ENCODE assay signal across 9 cellular contexts in genomic region chr5:88836195-88836838, GRCh38. TPM values are rescaled to one million over a fixed set of nuclear protein-coding genes. Genes with fewer than 3 reads are reported as not detected.
DNase-seq lines count a peak whose midpoint lies in the region; ATAC-seq and TF ChIP-seq lines count a peak whose summit lies in the region.
"Had no signal": no experiment of that assay in that cellular context is flagged by ENCODE, and none has a peak within 500 bp of the region (broad histone marks: within the 10 kb centered on the region; RNA-seq: fewer than 3 reads in every experiment).

No MANE protein-coding gene starts in this region.

- peak overlapping the region; percentile 86 for H3K27ac ChIP-seq in Panc1 (ENCODE audit: low read length)
- H3K27ac ChIP-seq in muscle layer of duodenum (ENCODE audit: low read length): peak overlapping the region; percentile 63

- DNase-seq in AG08396 (ENCODE audit: low spot score): peak; percentile 9
- DNase-seq in Panc1 (ENCODE audit: low read depth, low spot score): no peak
- DNase-seq in fibroblast of mammary gland (ENCODE audit: low read depth): peak; percentile 12
- DNase-seq in activated T-cell treated with anti-CD3 and anti-CD28 coated beads for 4 hours: no peak
- DNase-seq in NCI-H526 (lab: John Stamatoyannopoulos, UW): no peak
- DNase-seq: NCI-H774 had no signal

- CTCF ChIA-PET in Panc1 (lab: Charles Lee): interaction anchor here (0.6 kb wide), 1 partner anchor 894 kb away, joined by 3 read pairs; no protein-coding TSS in a partner anchor

- POLR2A ChIA-PET in Panc1 (lab: Charles Lee): interaction anchor here (0.6 kb wide), 1 partner anchor 1166 kb away, joined by 7 read pairs; no protein-coding TSS in a partner anchor

- peaks cover 19% of the 10 kb centered on the region; the same call in 1 of the 2 replicates for H3K4me1 ChIP-seq in Panc1 (ENCODE audit: control insufficient read depth, insufficient read depth, low read length)
- peaks cover 0 to 18% of the 10 kb centered on the region in 2 donors for H3K4me1 ChIP-seq in muscle layer of duodenum (ENCODE audit: control insufficient read depth in 1 of 2, insufficient read depth in 2 of 2, low read length in 2 of 2)

- H3K9me3 ChIP-seq in Panc1 (ENCODE audit: control insufficient read depth, insufficient read depth, low read depth, low read length) (no peaks in the 10 kb centered on the region), muscle layer of duodenum (ENCODE audit: control insufficient read depth in 1 of 2, low read length in 2 of 2) (no peaks in the 10 kb centered on the region)

- H3K4me3 ChIP-seq in Panc1 (ENCODE audit: low read depth in 2 of 2, low read length in 2 of 2) (peak overlapping the region; percentile 20 to 43), fibroblast of mammary gland (ENCODE audit: control insufficient read depth, low read depth, low read length) (no peak overlapping the region), muscle layer of duodenum (ENCODE audit: low read depth in 1 of 2, low read length in 2 of 2) (peak overlapping the region; percentile 19 to 48)

- intact Hi-C loops in Panc1 (cut with micrococcal nuclease; ENCODE audit: unreplicated experiment): no loop called here

- no TSS peak for BruUV-seq in Panc1 (replicated peaks; lab: Mats Ljungman, UMichigan)

- H3K36me3 ChIP-seq in Panc1 (ENCODE audit: control insufficient read depth, insufficient read depth, low read length): no peaks in the 10 kb centered on the region
- no peaks in the 10 kb centered on the region for H3K36me3 ChIP-seq in muscle layer of duodenum (ENCODE audit: control insufficient read depth in 1 of 2, insufficient read depth in 2 of 2, low read length in 2 of 2)

- H3K27me3 ChIP-seq in Panc1 (ENCODE audit: control insufficient read depth, insufficient read depth, low read length) (no peaks in the 10 kb centered on the region), muscle layer of duodenum (ENCODE audit: low read depth, low read length) (no peaks in the 10 kb centered on the region)

- in situ Hi-C loops in Panc1 (cut with HindIII; ENCODE audit: low pct_unique_long_range_greater_than_20kb, low sequenced_read_pairs): no loop called here

- TF ChIP-seq CTCF in Panc1 (IDR thresholded peaks at IDR 0.05) (no peak), fibroblast of mammary gland (conservative IDR thresholded peaks at IDR 0.05; ENCODE audit: control insufficient read depth, insufficient read depth, low read depth, low read length) (no peak)

- ATAC-seq in Panc1 (peak; percentile 92), HG03439 (IDR thresholded peaks at IDR 0.05; ENCODE audit: unreplicated experiment) (no peak), GM19395 (IDR thresholded peaks at IDR 0.05; ENCODE audit: unreplicated experiment) (no peak)

RNA-seq across cellular contexts. Expression of gene MEF2C, which starts 46.7 kb away (rescaled TPM):
- total RNA-seq in Panc1 (2021; ENCODE audit: unreplicated experiment): 9.9 TPM
- polyA plus RNA-seq in Panc1 (2012; ENCODE audit: insufficient read length): 6.6 TPM

Comparison
In these comparisons a context has a peak if more than half of its experiments do, and no peak if none do; other contexts are left out.
1. DNase-seq: peak in AG08396 (single experiment) and fibroblast of mammary gland (single experiment); none in Panc1 (single experiment), activated T-cell treated with anti-CD3 and anti-CD28 coated beads for 4 hours (single experiment) and NCI-H526 (0 of 2).